1 cellular context compared by ENCODE assay signal in the genomic region with DNA sequence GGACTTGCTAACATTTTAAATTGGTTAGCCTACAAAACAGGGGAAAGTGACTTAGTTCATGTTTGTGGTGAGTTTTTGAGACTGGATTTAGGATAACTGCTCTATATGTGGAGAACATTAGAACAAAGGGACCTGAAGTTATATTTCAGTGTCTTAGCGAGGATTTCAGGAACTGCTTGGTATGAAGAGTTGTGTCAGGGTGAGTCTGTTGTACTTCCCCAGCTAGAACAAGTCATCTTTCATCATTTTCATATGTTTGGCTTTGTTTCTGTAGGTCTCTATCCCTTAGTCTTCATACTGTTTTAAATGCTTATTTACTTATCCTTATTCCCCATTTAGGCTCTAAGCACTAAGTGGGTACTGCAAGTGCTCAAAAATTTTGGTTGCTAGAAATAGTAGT.
TF ChIP-seq lines count a peak whose summit lies in the region.

No MANE protein-coding gene starts in this region.

TF ChIP-seq in GM12878, 131 proteins besides CTCF, POLR2A, EP300 and RAD21 (continued from another document):
- TF ChIP-seq, protein P1, sequence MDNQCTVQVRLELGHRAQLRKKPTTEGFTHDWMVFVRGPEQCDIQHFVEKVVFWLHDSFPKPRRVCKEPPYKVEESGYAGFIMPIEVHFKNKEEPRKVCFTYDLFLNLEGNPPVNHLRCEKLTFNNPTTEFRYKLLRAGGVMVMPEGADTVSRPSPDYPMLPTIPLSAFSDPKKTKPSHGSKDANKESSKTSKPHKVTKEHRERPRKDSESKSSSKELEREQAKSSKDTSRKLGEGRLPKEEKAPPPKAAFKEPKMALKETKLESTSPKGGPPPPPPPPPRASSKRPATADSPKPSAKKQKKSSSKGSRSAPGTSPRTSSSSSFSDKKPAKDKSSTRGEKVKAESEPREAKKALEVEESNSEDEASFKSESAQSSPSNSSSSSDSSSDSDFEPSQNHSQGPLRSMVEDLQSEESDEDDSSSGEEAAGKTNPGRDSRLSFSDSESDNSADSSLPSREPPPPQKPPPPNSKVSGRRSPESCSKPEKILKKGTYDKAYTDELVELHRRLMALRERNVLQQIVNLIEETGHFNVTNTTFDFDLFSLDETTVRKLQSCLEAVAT (IDR thresholded peaks at IDR 0.05): no peak
- TF ChIP-seq, protein P2, sequence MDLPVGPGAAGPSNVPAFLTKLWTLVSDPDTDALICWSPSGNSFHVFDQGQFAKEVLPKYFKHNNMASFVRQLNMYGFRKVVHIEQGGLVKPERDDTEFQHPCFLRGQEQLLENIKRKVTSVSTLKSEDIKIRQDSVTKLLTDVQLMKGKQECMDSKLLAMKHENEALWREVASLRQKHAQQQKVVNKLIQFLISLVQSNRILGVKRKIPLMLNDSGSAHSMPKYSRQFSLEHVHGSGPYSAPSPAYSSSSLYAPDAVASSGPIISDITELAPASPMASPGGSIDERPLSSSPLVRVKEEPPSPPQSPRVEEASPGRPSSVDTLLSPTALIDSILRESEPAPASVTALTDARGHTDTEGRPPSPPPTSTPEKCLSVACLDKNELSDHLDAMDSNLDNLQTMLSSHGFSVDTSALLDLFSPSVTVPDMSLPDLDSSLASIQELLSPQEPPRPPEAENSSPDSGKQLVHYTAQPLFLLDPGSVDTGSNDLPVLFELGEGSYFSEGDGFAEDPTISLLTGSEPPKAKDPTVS (IDR thresholded peaks at IDR 0.05; ENCODE audit: low read depth, low read length): no peak
- TF ChIP-seq, protein P3, sequence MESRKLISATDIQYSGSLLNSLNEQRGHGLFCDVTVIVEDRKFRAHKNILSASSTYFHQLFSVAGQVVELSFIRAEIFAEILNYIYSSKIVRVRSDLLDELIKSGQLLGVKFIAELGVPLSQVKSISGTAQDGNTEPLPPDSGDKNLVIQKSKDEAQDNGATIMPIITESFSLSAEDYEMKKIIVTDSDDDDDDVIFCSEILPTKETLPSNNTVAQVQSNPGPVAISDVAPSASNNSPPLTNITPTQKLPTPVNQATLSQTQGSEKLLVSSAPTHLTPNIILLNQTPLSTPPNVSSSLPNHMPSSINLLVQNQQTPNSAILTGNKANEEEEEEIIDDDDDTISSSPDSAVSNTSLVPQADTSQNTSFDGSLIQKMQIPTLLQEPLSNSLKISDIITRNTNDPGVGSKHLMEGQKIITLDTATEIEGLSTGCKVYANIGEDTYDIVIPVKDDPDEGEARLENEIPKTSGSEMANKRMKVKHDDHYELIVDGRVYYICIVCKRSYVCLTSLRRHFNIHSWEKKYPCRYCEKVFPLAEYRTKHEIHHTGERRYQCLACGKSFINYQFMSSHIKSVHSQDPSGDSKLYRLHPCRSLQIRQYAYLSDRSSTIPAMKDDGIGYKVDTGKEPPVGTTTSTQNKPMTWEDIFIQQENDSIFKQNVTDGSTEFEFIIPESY (IDR thresholded peaks at IDR 0.05): no peak
- TF ChIP-seq, protein P4, sequence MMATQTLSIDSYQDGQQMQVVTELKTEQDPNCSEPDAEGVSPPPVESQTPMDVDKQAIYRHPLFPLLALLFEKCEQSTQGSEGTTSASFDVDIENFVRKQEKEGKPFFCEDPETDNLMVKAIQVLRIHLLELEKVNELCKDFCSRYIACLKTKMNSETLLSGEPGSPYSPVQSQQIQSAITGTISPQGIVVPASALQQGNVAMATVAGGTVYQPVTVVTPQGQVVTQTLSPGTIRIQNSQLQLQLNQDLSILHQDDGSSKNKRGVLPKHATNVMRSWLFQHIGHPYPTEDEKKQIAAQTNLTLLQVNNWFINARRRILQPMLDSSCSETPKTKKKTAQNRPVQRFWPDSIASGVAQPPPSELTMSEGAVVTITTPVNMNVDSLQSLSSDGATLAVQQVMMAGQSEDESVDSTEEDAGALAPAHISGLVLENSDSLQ (IDR thresholded peaks at IDR 0.05): no peak
- TF ChIP-seq SUPT20H (IDR thresholded peaks at IDR 0.05; ENCODE audit: borderline replicate concordance, control insufficient read depth, low read depth, low read length) (no peak), ZNF217 (IDR thresholded peaks at IDR 0.05) (no peak), RUNX3 (IDR thresholded peaks at IDR 0.05; ENCODE audit: low read length) (no peak), HDGF (IDR thresholded peaks at IDR 0.05) (no peak), ETV6 (conservative IDR thresholded peaks at IDR 0.05 in 1 of 2, IDR thresholded peaks at IDR 0.05 in 1 of 2; ENCODE audit: borderline replicate concordance in 1 of 2, low read depth in 1 of 2) (no peak), ZBED1 (IDR thresholded peaks at IDR 0.05; ENCODE audit: borderline replicate concordance) (no peak), MTA2 (IDR thresholded peaks at IDR 0.05; ENCODE audit: low read depth) (no peak)
- TF ChIP-seq, protein P5, sequence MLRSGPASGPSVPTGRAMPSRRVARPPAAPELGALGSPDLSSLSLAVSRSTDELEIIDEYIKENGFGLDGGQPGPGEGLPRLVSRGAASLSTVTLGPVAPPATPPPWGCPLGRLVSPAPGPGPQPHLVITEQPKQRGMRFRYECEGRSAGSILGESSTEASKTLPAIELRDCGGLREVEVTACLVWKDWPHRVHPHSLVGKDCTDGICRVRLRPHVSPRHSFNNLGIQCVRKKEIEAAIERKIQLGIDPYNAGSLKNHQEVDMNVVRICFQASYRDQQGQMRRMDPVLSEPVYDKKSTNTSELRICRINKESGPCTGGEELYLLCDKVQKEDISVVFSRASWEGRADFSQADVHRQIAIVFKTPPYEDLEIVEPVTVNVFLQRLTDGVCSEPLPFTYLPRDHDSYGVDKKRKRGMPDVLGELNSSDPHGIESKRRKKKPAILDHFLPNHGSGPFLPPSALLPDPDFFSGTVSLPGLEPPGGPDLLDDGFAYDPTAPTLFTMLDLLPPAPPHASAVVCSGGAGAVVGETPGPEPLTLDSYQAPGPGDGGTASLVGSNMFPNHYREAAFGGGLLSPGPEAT (IDR thresholded peaks at IDR 0.05; ENCODE audit: low read depth): no peak
- TF ChIP-seq, protein P6, sequence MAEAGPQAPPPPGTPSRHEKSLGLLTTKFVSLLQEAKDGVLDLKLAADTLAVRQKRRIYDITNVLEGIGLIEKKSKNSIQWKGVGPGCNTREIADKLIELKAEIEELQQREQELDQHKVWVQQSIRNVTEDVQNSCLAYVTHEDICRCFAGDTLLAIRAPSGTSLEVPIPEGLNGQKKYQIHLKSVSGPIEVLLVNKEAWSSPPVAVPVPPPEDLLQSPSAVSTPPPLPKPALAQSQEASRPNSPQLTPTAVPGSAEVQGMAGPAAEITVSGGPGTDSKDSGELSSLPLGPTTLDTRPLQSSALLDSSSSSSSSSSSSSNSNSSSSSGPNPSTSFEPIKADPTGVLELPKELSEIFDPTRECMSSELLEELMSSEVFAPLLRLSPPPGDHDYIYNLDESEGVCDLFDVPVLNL (IDR thresholded peaks at IDR 0.05; ENCODE audit: low read depth, low read length): no peak
- TF ChIP-seq, protein P7, sequence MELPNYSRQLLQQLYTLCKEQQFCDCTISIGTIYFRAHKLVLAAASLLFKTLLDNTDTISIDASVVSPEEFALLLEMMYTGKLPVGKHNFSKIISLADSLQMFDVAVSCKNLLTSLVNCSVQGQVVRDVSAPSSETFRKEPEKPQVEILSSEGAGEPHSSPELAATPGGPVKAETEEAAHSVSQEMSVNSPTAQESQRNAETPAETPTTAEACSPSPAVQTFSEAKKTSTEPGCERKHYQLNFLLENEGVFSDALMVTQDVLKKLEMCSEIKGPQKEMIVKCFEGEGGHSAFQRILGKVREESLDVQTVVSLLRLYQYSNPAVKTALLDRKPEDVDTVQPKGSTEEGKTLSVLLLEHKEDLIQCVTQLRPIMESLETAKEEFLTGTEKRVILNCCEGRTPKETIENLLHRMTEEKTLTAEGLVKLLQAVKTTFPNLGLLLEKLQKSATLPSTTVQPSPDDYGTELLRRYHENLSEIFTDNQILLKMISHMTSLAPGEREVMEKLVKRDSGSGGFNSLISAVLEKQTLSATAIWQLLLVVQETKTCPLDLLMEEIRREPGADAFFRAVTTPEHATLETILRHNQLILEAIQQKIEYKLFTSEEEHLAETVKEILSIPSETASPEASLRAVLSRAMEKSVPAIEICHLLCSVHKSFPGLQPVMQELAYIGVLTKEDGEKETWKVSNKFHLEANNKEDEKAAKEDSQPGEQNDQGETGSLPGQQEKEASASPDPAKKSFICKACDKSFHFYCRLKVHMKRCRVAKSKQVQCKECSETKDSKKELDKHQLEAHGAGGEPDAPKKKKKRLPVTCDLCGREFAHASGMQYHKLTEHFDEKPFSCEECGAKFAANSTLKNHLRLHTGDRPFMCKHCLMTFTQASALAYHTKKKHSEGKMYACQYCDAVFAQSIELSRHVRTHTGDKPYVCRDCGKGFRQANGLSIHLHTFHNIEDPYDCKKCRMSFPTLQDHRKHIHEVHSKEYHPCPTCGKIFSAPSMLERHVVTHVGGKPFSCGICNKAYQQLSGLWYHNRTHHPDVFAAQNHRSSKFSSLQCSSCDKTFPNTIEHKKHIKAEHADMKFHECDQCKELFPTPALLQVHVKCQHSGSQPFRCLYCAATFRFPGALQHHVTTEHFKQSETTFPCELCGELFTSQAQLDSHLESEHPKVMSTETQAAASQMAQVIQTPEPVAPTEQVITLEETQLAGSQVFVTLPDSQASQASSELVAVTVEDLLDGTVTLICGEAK (IDR thresholded peaks at IDR 0.05; ENCODE audit: borderline replicate concordance): no peak
- TF ChIP-seq, protein P8, sequence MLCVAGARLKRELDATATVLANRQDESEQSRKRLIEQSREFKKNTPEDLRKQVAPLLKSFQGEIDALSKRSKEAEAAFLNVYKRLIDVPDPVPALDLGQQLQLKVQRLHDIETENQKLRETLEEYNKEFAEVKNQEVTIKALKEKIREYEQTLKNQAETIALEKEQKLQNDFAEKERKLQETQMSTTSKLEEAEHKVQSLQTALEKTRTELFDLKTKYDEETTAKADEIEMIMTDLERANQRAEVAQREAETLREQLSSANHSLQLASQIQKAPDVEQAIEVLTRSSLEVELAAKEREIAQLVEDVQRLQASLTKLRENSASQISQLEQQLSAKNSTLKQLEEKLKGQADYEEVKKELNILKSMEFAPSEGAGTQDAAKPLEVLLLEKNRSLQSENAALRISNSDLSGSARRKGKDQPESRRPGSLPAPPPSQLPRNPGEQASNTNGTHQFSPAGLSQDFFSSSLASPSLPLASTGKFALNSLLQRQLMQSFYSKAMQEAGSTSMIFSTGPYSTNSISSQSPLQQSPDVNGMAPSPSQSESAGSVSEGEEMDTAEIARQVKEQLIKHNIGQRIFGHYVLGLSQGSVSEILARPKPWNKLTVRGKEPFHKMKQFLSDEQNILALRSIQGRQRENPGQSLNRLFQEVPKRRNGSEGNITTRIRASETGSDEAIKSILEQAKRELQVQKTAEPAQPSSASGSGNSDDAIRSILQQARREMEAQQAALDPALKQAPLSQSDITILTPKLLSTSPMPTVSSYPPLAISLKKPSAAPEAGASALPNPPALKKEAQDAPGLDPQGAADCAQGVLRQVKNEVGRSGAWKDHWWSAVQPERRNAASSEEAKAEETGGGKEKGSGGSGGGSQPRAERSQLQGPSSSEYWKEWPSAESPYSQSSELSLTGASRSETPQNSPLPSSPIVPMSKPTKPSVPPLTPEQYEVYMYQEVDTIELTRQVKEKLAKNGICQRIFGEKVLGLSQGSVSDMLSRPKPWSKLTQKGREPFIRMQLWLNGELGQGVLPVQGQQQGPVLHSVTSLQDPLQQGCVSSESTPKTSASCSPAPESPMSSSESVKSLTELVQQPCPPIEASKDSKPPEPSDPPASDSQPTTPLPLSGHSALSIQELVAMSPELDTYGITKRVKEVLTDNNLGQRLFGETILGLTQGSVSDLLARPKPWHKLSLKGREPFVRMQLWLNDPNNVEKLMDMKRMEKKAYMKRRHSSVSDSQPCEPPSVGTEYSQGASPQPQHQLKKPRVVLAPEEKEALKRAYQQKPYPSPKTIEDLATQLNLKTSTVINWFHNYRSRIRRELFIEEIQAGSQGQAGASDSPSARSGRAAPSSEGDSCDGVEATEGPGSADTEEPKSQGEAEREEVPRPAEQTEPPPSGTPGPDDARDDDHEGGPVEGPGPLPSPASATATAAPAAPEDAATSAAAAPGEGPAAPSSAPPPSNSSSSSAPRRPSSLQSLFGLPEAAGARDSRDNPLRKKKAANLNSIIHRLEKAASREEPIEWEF (IDR thresholded peaks at IDR 0.05; ENCODE audit: insufficient replicate concordance, low read depth, low read length): no peak
- TF ChIP-seq, protein P9, sequence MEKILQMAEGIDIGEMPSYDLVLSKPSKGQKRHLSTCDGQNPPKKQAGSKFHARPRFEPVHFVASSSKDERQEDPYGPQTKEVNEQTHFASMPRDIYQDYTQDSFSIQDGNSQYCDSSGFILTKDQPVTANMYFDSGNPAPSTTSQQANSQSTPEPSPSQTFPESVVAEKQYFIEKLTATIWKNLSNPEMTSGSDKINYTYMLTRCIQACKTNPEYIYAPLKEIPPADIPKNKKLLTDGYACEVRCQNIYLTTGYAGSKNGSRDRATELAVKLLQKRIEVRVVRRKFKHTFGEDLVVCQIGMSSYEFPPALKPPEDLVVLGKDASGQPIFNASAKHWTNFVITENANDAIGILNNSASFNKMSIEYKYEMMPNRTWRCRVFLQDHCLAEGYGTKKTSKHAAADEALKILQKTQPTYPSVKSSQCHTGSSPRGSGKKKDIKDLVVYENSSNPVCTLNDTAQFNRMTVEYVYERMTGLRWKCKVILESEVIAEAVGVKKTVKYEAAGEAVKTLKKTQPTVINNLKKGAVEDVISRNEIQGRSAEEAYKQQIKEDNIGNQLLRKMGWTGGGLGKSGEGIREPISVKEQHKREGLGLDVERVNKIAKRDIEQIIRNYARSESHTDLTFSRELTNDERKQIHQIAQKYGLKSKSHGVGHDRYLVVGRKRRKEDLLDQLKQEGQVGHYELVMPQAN (conservative IDR thresholded peaks at IDR 0.05): no peak
TF ChIP-seq in GM12878: peak in this region for 0.
